In the genomic region with DNA sequence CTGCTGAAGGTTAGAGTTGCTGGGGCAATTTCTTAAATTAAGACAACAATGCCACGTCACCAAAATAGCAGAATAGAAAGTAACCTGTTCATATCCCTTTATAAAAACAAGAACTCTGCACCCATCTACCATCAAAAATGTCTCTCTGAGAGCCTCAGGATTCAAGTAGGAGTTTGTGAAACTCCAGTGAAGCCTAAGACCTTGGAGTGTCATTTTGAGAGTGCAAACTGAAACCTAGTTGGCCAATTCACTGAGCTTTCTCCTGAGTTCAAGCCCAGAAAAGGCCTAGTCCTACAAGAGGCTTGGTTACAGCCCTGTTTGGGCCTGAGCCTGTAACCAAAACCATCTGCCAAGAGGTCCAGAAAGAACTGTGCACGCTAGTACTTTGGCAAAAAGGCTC, we compare ENCODE assay signal across 16 cellular contexts.
A peak's percentile ranks its signal among the peaks of the same experiment; 100 is the strongest.
DNase-seq lines count a peak whose midpoint lies in the region; ATAC-seq, FAIRE-seq and TF ChIP-seq lines count a peak whose summit lies in the region.
"Had no signal": no experiment of that assay in that cellular context is flagged by ENCODE, and none has a peak within 500 bp of the region (broad histone marks: within the 10 kb centered on the region; RNA-seq: fewer than 3 reads in every experiment).

No MANE protein-coding gene starts in this region.

- peak overlapping the region; percentile 35 for H3K4me2 ChIP-seq in GM12878 (ENCODE audit: control insufficient read depth, insufficient read depth)
- H3K4me2 ChIP-seq: BLaER1 had no signal

- no peaks in the 10 kb centered on the region for H4K20me1 ChIP-seq in GM12878 (ENCODE audit: control insufficient read depth, insufficient read depth)
- H4K20me1 ChIP-seq: BLaER1 had no signal

- H3K36me3 ChIP-seq in GM12878 (ENCODE audit: control insufficient read depth in 2 of 2, insufficient read depth in 2 of 2, low read length in 1 of 2), result no peaks in the 10 kb centered on the region
- H3K36me3 ChIP-seq: BLaER1, neutrophil had no signal

- in situ Hi-C loops in GM12878 (cut with MboI), result no loop called here

- intact Hi-C loops in GM12878 (cut with micrococcal nuclease; ENCODE audit: unreplicated experiment) (no loop called here), dorsolateral prefrontal cortex (cut with DNase I) (no loop called here)

- TF ChIP-seq RAD21 in GM12878 (IDR thresholded peaks at IDR 0.05; ENCODE audit: insufficient read depth, low read depth, low read length), result no peak

- no peak for FAIRE-seq in GM12878 (lab: Jason Lieb, UNC)

- peak overlapping the region; percentile 64 for H3K27ac ChIP-seq in GM12878 (ENCODE audit: control insufficient read depth, insufficient read depth)
- H3K27ac ChIP-seq in dorsolateral prefrontal cortex, result no peak overlapping the region
- H3K27ac ChIP-seq: BLaER1, neutrophil, skin epidermis, testis had no signal

- H3K4me3 ChIP-seq in GM12878 (no peak overlapping the region), dorsolateral prefrontal cortex (no peak overlapping the region)
- H3K4me3 ChIP-seq: BLaER1, skin epidermis, testis had no signal

- SMC1A ChIA-PET in GM12878 (lab: Charles Lee; ENCODE audit: uncharacterized antibody, unreplicated experiment), result no interaction called here

- no TSS peak for BruUV-seq in GM12878 (replicated peaks; lab: Mats Ljungman, UMichigan)

- WGBS in GM12878 (ENCODE audit: insufficient coverage, insufficient replicate concordance, low lambda C conversion rate, missing lambda C conversion rate), result 31% methylated on average over 2 of the region's 2 CpGs

- peaks cover 13% of the 10 kb centered on the region for H3K4me1 ChIP-seq in GM12878 (ENCODE audit: control insufficient read depth, insufficient read depth, low read length)
- H3K4me1 ChIP-seq: BLaER1, testis had no signal

- no peaks in the 10 kb centered on the region for H3K79me2 ChIP-seq in GM12878 (ENCODE audit: control insufficient read depth, insufficient read depth, low read length)

- H3K27me3 ChIP-seq in GM12878 (replicated peaks in 1 of 2; ENCODE audit: control insufficient read depth in 2 of 2, insufficient read depth in 2 of 2, low read length in 1 of 2), result no peaks in the 10 kb centered on the region
- peaks cover 0 to 16% (median 0%) of the 10 kb centered on the region in 45 donors for H3K27me3 ChIP-seq in dorsolateral prefrontal cortex
- H3K27me3 ChIP-seq: BLaER1, neutrophil, testis had no signal

- CTCF ChIA-PET in GM12878 (lab: Yijun Ruan, JAX), result no interaction called here

- RAD21 ChIA-PET in GM12878 (lab: Charles Lee; ENCODE audit: unreplicated experiment), result no interaction called here

- no peak overlapping the region for H3K9ac ChIP-seq in GM12878 (ENCODE audit: control insufficient read depth, insufficient read depth, low read length)
- H3K9ac ChIP-seq: BLaER1 had no signal

- H3K9me3 ChIP-seq in GM12878 (replicated peaks; ENCODE audit: control insufficient read depth, insufficient read depth, low read length), result peaks cover 4% of the 10 kb centered on the region
- H3K9me3 ChIP-seq: BLaER1, neutrophil, testis had no signal

- POLR2A ChIA-PET in GM12878 (lab: Charles Lee), result interaction anchor here (0.6 kb wide), 1 partner anchor 1997 kb away, joined by 3 read pairs; no protein-coding TSS in a partner anchor

- peak overlapping the region; percentile 45 for H2AFZ ChIP-seq in GM12878 (ENCODE audit: control insufficient read depth, low read depth, low read length)

- no peak for TF ChIP-seq POLR2A in GM12878 (IDR thresholded peaks at IDR 0.05; ENCODE audit: low read depth, low read length)

- DNase-seq in GM12878 (ENCODE audit: low read depth, low spot score) (peak; percentile 38), dorsolateral prefrontal cortex (no peak), retina (no peak), NCI-H2107 (lab: John Stamatoyannopoulos, UW) (no peak)
- DNase-seq in effector CD8-positive, alpha-beta T cell (lab: John Stamatoyannopoulos, UW), result no peak
- DNase-seq: activated CD4-positive, alpha-beta T cell treated with anti-CD3 and anti-CD28 coated beads for 1 hour; activated T-cell treated with anti-CD3 and anti-CD28 coated beads, Interleukin-2, amount 50 U/mL, for 1 hour; amygdala; NCI-H2171; testis had no signal

- ATAC-seq in GM18870 (IDR thresholded peaks at IDR 0.05; ENCODE audit: unreplicated experiment), result peak; percentile 68
- peak; percentile 54 for ATAC-seq in GM21619 (IDR thresholded peaks at IDR 0.05; ENCODE audit: unreplicated experiment)
- peak; percentile 64 for ATAC-seq in HG03066 (IDR thresholded peaks at IDR 0.05; ENCODE audit: low read depth, unreplicated experiment)
- peak; percentile 68 for ATAC-seq in GM12878

- TF ChIP-seq CTCF in GM12878 (IDR thresholded peaks at IDR 0.05 in 2 of 3, conservative IDR thresholded peaks at IDR 0.05 in 1 of 3; ENCODE audit: control insufficient read depth in 2 of 3, extremely low read depth in 1 of 3, insufficient read depth in 1 of 3, low read depth in 3 of 3, low read length in 3 of 3) (no peak), dorsolateral prefrontal cortex (IDR thresholded peaks at IDR 0.05 in 54 of 56, conservative IDR thresholded peaks at IDR 0.05 in 2 of 56; ENCODE audit: low read depth in 1 of 56, partially characterized antibody in 56 of 56) (no peak)

- no peak for TF ChIP-seq EP300 in GM12878 (IDR thresholded peaks at IDR 0.05; ENCODE audit: borderline replicate concordance in 1 of 2, control insufficient read depth in 1 of 2, low read depth in 2 of 2, low read length in 2 of 2)

TF ChIP-seq in GM12878, 131 proteins besides CTCF, POLR2A, EP300 and RAD21:
- no peak for TF ChIP-seq PML (IDR thresholded peaks at IDR 0.05; ENCODE audit: low read length)
- peak; percentile 63; the same call in 1 of the 2 replicates for TF ChIP-seq IRF4 (IDR thresholded peaks at IDR 0.05; ENCODE audit: low read depth, low read length)
- no peak for TF ChIP-seq POLR2AphosphoS5 (IDR thresholded peaks at IDR 0.05; ENCODE audit: low read length)
- TF ChIP-seq EZH2 (IDR thresholded peaks at IDR 0.05; ENCODE audit: borderline replicate concordance, control insufficient read depth, low read depth, low read length), result no peak
- 0 out of 2 replicates have a peak, but pooled peaks have one; percentile 34 for TF ChIP-seq FOXM1 (IDR thresholded peaks at IDR 0.05; ENCODE audit: low read depth, low read length)
- TF ChIP-seq, protein P1, sequence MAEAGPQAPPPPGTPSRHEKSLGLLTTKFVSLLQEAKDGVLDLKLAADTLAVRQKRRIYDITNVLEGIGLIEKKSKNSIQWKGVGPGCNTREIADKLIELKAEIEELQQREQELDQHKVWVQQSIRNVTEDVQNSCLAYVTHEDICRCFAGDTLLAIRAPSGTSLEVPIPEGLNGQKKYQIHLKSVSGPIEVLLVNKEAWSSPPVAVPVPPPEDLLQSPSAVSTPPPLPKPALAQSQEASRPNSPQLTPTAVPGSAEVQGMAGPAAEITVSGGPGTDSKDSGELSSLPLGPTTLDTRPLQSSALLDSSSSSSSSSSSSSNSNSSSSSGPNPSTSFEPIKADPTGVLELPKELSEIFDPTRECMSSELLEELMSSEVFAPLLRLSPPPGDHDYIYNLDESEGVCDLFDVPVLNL (IDR thresholded peaks at IDR 0.05; ENCODE audit: low read depth, low read length), result no peak
- no peak for TF ChIP-seq FOXK2 (IDR thresholded peaks at IDR 0.05)
- TF ChIP-seq PAX8 (IDR thresholded peaks at IDR 0.05), result no peak
- TF ChIP-seq RUNX3 (IDR thresholded peaks at IDR 0.05; ENCODE audit: low read length), result peak; percentile 34; the same call in 1 of the 2 replicates
- no peak for TF ChIP-seq TAF1 (IDR thresholded peaks at IDR 0.05; ENCODE audit: borderline replicate concordance, low read depth, low read length)
- TF ChIP-seq, protein P2, sequence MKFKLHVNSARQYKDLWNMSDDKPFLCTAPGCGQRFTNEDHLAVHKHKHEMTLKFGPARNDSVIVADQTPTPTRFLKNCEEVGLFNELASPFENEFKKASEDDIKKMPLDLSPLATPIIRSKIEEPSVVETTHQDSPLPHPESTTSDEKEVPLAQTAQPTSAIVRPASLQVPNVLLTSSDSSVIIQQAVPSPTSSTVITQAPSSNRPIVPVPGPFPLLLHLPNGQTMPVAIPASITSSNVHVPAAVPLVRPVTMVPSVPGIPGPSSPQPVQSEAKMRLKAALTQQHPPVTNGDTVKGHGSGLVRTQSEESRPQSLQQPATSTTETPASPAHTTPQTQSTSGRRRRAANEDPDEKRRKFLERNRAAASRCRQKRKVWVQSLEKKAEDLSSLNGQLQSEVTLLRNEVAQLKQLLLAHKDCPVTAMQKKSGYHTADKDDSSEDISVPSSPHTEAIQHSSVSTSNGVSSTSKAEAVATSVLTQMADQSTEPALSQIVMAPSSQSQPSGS (IDR thresholded peaks at IDR 0.05; ENCODE audit: low read length), result 0 out of 2 replicates have a peak, but pooled peaks have one; percentile 21
- no peak for TF ChIP-seq SUZ12 (IDR thresholded peaks at IDR 0.05; ENCODE audit: unreplicated experiment)
- TF ChIP-seq, protein P3, sequence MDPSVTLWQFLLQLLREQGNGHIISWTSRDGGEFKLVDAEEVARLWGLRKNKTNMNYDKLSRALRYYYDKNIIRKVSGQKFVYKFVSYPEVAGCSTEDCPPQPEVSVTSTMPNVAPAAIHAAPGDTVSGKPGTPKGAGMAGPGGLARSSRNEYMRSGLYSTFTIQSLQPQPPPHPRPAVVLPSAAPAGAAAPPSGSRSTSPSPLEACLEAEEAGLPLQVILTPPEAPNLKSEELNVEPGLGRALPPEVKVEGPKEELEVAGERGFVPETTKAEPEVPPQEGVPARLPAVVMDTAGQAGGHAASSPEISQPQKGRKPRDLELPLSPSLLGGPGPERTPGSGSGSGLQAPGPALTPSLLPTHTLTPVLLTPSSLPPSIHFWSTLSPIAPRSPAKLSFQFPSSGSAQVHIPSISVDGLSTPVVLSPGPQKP (IDR thresholded peaks at IDR 0.05; ENCODE audit: low read depth, low read length), result no peak
